ENCODE assay signal across 1 cellular context in genomic region chr2:46010925-46011490, GRCh38.
TF ChIP-seq lines count a peak whose summit lies in the region.

No MANE protein-coding gene starts in this region.

TF ChIP-seq in GM12878, 131 proteins besides CTCF, POLR2A, EP300 and RAD21 (continued from another document):
- TF ChIP-seq E2F8 (IDR thresholded peaks at IDR 0.05; ENCODE audit: low read depth, partially characterized antibody) (no peak), SMAD5 (IDR thresholded peaks at IDR 0.05; ENCODE audit: low read depth) (no peak), CEBPZ (IDR thresholded peaks at IDR 0.05; ENCODE audit: low read depth, low read length) (no peak), ZNF24 (IDR thresholded peaks at IDR 0.05) (no peak), SIX5 (IDR thresholded peaks at IDR 0.05; ENCODE audit: low read depth, low read length, severe bottlenecking) (no peak), SMC3 (IDR thresholded peaks at IDR 0.05; ENCODE audit: borderline replicate concordance, low read length) (peak; percentile 58; the same call in 1 of the 2 replicates), PML (IDR thresholded peaks at IDR 0.05; ENCODE audit: low read length) (no peak), SREBF2 (IDR thresholded peaks at IDR 0.05; ENCODE audit: low read length) (no peak), GABPA (IDR thresholded peaks at IDR 0.05; ENCODE audit: low read depth) (no peak), IRF4 (IDR thresholded peaks at IDR 0.05; ENCODE audit: low read depth, low read length) (no peak)
